In the genomic region with DNA sequence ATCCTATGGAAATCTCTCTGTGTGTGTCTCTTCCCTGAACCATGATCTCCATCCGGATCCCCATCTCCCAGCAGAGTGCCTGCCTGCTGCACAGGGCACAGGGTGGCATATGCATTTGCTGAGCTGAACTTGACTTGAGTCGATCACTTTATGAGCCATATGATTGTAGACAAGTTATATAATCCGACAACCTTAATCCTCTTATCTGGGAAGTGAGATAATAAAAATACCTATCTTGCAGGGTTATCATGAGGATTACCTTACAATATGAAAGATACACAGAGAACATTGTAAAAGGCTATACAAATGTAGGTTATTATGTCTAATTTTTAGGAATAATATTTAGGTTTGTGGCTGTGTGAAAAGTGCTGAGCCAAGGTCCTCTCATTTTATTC, we compare ENCODE assay signal across 10 cellular contexts.
DNase-seq lines count a peak whose midpoint lies in the region; TF ChIP-seq lines count a peak whose summit lies in the region.
"Had no signal": no experiment of that assay in that cellular context is flagged by ENCODE, and none has a peak within 500 bp of the region (broad histone marks: within the 10 kb centered on the region; RNA-seq: fewer than 3 reads in every experiment).

No MANE protein-coding gene starts in this region.

- H3K36me3 Mint-ChIP-seq in glutamatergic neuron (ENCODE audit: unreplicated experiment), result no peaks in the 10 kb centered on the region
- H3K36me3 Mint-ChIP-seq in activated T-cell treated with anti-CD3 and anti-CD28 coated beads, Interleukin-2, amount 50 U/mL, for 24 hours (ENCODE audit: low read depth), result no peaks in the 10 kb centered on the region
- H3K36me3 Mint-ChIP-seq: activated CD4-positive, alpha-beta memory T cell treated with anti-CD3 and anti-CD28 coated beads for 36 hours; naive thymus-derived CD8-positive, alpha-beta T cell had no signal

- H4K20me1 ChIP-seq in GM23248 (ENCODE audit: insufficient read depth) (no peaks in the 10 kb centered on the region), OCI-LY3 (ENCODE audit: insufficient read depth, low read length) (no peaks in the 10 kb centered on the region)

- H3K4me3 Mint-ChIP-seq in glutamatergic neuron (ENCODE audit: unreplicated experiment), result no peak overlapping the region
- no peak overlapping the region for H3K4me3 Mint-ChIP-seq in activated T-cell treated with anti-CD3 and anti-CD28 coated beads, Interleukin-2, amount 50 U/mL, for 24 hours

- H3K9me2 ChIP-seq in GM23248 (ENCODE audit: insufficient read depth), result no peaks in the 10 kb centered on the region

- H3K4me3 ChIP-seq in GM23248, result no peak overlapping the region
- H3K4me3 ChIP-seq in OCI-LY3 (ENCODE audit: low read length), result 0 out of 2 replicates have a peak overlapping the region, but pooled peaks have one; percentile 73
- H3K4me3 ChIP-seq in skeletal muscle satellite cell (ENCODE audit: low read length), result no peak overlapping the region

- peak overlapping the region; percentile 74 for H3K27ac Mint-ChIP-seq in glutamatergic neuron (ENCODE audit: unreplicated experiment)
- H3K27ac Mint-ChIP-seq in activated T-cell treated with anti-CD3 and anti-CD28 coated beads, Interleukin-2, amount 50 U/mL, for 24 hours, result no peak overlapping the region

- H3K79me2 ChIP-seq in GM23248 (ENCODE audit: insufficient read depth), result no peaks in the 10 kb centered on the region
- no peaks in the 10 kb centered on the region for H3K79me2 ChIP-seq in OCI-LY3 (ENCODE audit: low read length)

- no peaks in the 10 kb centered on the region for H3K27me3 ChIP-seq in GM23248 (replicated peaks; ENCODE audit: insufficient read depth)
- H3K27me3 ChIP-seq in OCI-LY3 (ENCODE audit: low read depth, low read length), result 0 out of 2 replicates have a peak, but pooled peaks cover 4% of the 10 kb centered on the region
- H3K27me3 ChIP-seq in skeletal muscle satellite cell (ENCODE audit: control insufficient read depth, insufficient read depth, low read length), result no peaks in the 10 kb centered on the region

- no peak for TF ChIP-seq CTCF in OCI-LY3 (IDR thresholded peaks at IDR 0.05; ENCODE audit: low read depth, low read length)
- no peak for TF ChIP-seq CTCF in glutamatergic neuron (IDR thresholded peaks at IDR 0.05; ENCODE audit: partially characterized antibody, unreplicated experiment)

- DNase-seq in GM23248, result no peak
- peak; percentile 3 for DNase-seq in glutamatergic neuron
- DNase-seq in GOT3 (lab: John Stamatoyannopoulos, UW), result no peak
- DNase-seq in activated T-cell treated with anti-CD3 and anti-CD28 coated beads, Interleukin-2, amount 50 U/mL, for 24 hours, result no peak
- DNase-seq in erythroblast (lab: John Stamatoyannopoulos, UW), result no peak

- H3K9me3 ChIP-seq in GM23248 (ENCODE audit: low read depth) (no peaks in the 10 kb centered on the region), OCI-LY3 (ENCODE audit: insufficient read depth, low read length) (no peaks in the 10 kb centered on the region), skeletal muscle satellite cell (replicated peaks; ENCODE audit: low read length) (no peaks in the 10 kb centered on the region)

- peaks cover 8% of the 10 kb centered on the region for H3K9me3 Mint-ChIP-seq in glutamatergic neuron (ENCODE audit: unreplicated experiment)
- H3K9me3 Mint-ChIP-seq in activated T-cell treated with anti-CD3 and anti-CD28 coated beads, Interleukin-2, amount 50 U/mL, for 24 hours, result no peaks in the 10 kb centered on the region
- H3K9me3 Mint-ChIP-seq: activated CD4-positive, alpha-beta memory T cell treated with anti-CD3 and anti-CD28 coated beads for 36 hours; activated T-helper 1 cell treated with anti-CD3 and anti-CD28 coated beads, Interleukin-12 subunit alpha, Interleukin-12 subunit beta, Interleukin-2, Interleukin-4 antibody, amounts not matched to agents 30 ng/mL and 10 ng/mL and 1 ng/mL, durations not matched to agents 14 hours and 24 hours and 36 hours; naive thymus-derived CD8-positive, alpha-beta T cell had no signal

- no peak for TF ChIP-seq POLR2A in erythroblast (IDR thresholded peaks at IDR 0.05; ENCODE audit: low read length)

- H3K27me3 Mint-ChIP-seq in glutamatergic neuron (ENCODE audit: unreplicated experiment), result peaks cover 7% of the 10 kb centered on the region
- H3K27me3 Mint-ChIP-seq in activated T-cell treated with anti-CD3 and anti-CD28 coated beads, Interleukin-2, amount 50 U/mL, for 24 hours, result no peaks in the 10 kb centered on the region
- H3K27me3 Mint-ChIP-seq: naive thymus-derived CD8-positive, alpha-beta T cell had no signal

- no peak overlapping the region for H3K4me2 ChIP-seq in GM23248 (ENCODE audit: unreplicated experiment)
- H3K4me2 ChIP-seq in OCI-LY3 (ENCODE audit: low read length), result peak overlapping the region; percentile 95
- no peak overlapping the region for H3K4me2 ChIP-seq in skeletal muscle satellite cell (ENCODE audit: low read length)

- in situ Hi-C loops in GM23248 (cut with MboI), result no loop called here

- H3K27ac ChIP-seq in GM23248, result no peak overlapping the region
- no peak overlapping the region for H3K27ac ChIP-seq in OCI-LY3 (ENCODE audit: low read length)

- H3K36me3 ChIP-seq in GM23248 (ENCODE audit: low read depth) (no peaks in the 10 kb centered on the region), OCI-LY3 (replicated peaks; ENCODE audit: low read depth, low read length) (no peaks in the 10 kb centered on the region), skeletal muscle satellite cell (ENCODE audit: insufficient read depth, low read length) (no peaks in the 10 kb centered on the region)

- WGBS in GM23248 (ENCODE audit: low coverage in 1 of 2, low lambda C conversion rate in 2 of 2, missing lambda C conversion rate in 2 of 2), 2 experiments, result 88 to 89% methylated on average over 3 of the region's 3 CpGs

- peaks cover 20% of the 10 kb centered on the region for H3K4me1 Mint-ChIP-seq in glutamatergic neuron (ENCODE audit: low read depth, unreplicated experiment)
- H3K4me1 Mint-ChIP-seq in activated T-cell treated with anti-CD3 and anti-CD28 coated beads, Interleukin-2, amount 50 U/mL, for 24 hours (ENCODE audit: low read depth), result peaks cover 18% of the 10 kb centered on the region

- H3K9ac ChIP-seq in GM23248, result peak overlapping the region; percentile 73
- H3K9ac ChIP-seq in OCI-LY3 (ENCODE audit: low read length), result no peak overlapping the region
- peak overlapping the region; percentile 47 for H3K9ac ChIP-seq in skeletal muscle satellite cell (ENCODE audit: low read depth, low read length)

- H3F3A ChIP-seq in GM23248 (ENCODE audit: insufficient read depth), result no peaks in the 10 kb centered on the region

- peaks cover 18% of the 10 kb centered on the region; the same call in 1 of the 2 replicates for H3K4me1 ChIP-seq in GM23248 (ENCODE audit: insufficient read depth)
- peaks cover 17% of the 10 kb centered on the region for H3K4me1 ChIP-seq in OCI-LY3 (ENCODE audit: low read length)
- peaks cover 17% of the 10 kb centered on the region for H3K4me1 ChIP-seq in skeletal muscle satellite cell (ENCODE audit: control insufficient read depth, insufficient read depth, low read length)

- H2AFZ ChIP-seq in GM23248 (peak overlapping the region; percentile 98), OCI-LY3 (ENCODE audit: low read depth, low read length) (peak overlapping the region; percentile 100; the same call in 1 of the 2 replicates)
